1 cellular context compared by ENCODE assay signal in genomic region chr20:6575912-6576391, GRCh38.
TF ChIP-seq lines count a peak whose summit lies in the region.

No MANE protein-coding gene starts in this region.

TF ChIP-seq in GM12878, 131 proteins besides CTCF, POLR2A, EP300 and RAD21 (continued from another document):
- TF ChIP-seq PRDM15 (CRISPR knock-in tag; IDR thresholded peaks at IDR 0.05) (no peak), SIN3A (IDR thresholded peaks at IDR 0.05; ENCODE audit: low read depth, low read length) (no peak)
